In the genomic region with DNA sequence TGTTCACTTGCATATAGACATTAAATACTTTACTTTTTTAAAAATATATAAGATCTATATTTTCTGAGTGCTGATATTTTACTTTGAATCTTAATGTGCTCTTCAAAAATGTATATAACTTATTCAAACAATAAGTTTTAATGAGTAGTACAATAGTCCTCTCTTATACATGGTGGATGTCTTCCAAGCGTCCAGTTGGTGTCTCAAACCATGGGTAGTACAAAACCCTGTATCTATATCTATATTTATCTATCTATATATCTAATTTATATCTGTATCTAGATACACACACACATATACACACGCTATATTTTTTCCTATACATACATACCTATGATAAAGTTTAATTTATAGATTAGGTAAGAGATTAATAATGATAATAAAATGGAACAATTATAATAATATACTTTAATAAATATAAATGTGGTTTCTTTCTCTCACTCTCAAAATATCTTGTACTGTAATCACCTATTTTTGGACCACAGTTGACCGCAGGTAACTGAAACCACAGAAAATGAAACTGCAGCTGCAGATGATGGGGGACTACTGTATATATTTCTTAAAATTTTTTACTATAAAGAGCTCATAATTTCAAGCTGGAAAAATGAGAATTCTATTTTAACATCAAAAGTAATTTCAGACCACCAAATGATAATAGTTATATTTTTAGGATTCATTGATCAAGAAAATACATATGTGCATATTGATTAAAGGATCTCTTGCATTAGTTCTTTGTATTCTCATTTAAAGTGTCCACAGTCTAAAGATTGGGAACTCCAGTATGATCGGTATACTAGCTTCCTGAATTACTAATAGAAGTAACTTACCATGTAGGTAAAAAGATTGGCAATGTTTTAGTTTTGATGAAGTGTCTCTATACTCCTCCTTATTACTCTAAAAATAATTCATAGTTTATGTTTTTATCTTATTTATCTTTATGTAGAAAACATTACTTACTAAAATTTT, we compare ENCODE assay signal across 14 cellular contexts.
DNase-seq lines count a peak whose midpoint lies in the region; ATAC-seq and TF ChIP-seq lines count a peak whose summit lies in the region.
"Had no signal": no experiment of that assay in that cellular context is flagged by ENCODE, and none has a peak within 500 bp of the region (broad histone marks: within the 10 kb centered on the region; RNA-seq: fewer than 3 reads in every experiment).

No MANE protein-coding gene starts in this region.

- H3K4me3 Mint-ChIP-seq in memory B cell (no peak overlapping the region), T-helper 17 cell (no peak overlapping the region)
- H3K4me3 Mint-ChIP-seq: natural killer cell treated with Interleukin-12 subunit alpha and Interleukin-12 subunit beta and Interleukin-15 and Interleukin-18, amount 100 ng/mL, for 72 hours had no signal

- no peak for DNase-seq in memory B cell (ENCODE audit: low spot score in 2 of 2)
- no peak for DNase-seq in OCI-M2 (lab: John Stamatoyannopoulos, UW; ENCODE audit: unreplicated experiment)
- no peak for DNase-seq in thyroid gland
- DNase-seq in esophagus squamous epithelium (lab: John Stamatoyannopoulos, UW), result no peak
- no peak for DNase-seq in T-helper 17 cell
- DNase-seq: activated CD8-positive, alpha-beta memory T cell treated with anti-CD3 and anti-CD28 coated beads for 24 hours; aorta; DND-41; NCI-H187; SJCRH30 had no signal

- H3K36me3 ChIP-seq in thyroid gland (no peaks in the 10 kb centered on the region), esophagus squamous epithelium (peaks cover 0 to 10% (median 0%) of the 10 kb centered on the region in 3 donors)
- H3K36me3 ChIP-seq: SJCRH30 had no signal

- 96% methylated on average over 4 of the region's 4 CpGs for WGBS in thyroid gland, 2 donors
- 80 to 84% methylated on average over 4 of the region's 4 CpGs for WGBS in esophagus squamous epithelium, 2 donors

- H3K27me3 Mint-ChIP-seq in memory B cell (no peaks in the 10 kb centered on the region), T-helper 17 cell (no peaks in the 10 kb centered on the region)
- H3K27me3 Mint-ChIP-seq: natural killer cell treated with Interleukin-12 subunit alpha and Interleukin-12 subunit beta and Interleukin-15 and Interleukin-18, amount 100 ng/mL, for 72 hours had no signal

- H3K27ac ChIP-seq in thyroid gland (no peak overlapping the region), esophagus squamous epithelium (no peak overlapping the region)
- H3K27ac ChIP-seq: SJCRH30 had no signal

- H3K36me3 Mint-ChIP-seq in memory B cell, result peaks cover 8% of the 10 kb centered on the region
- H3K36me3 Mint-ChIP-seq in T-helper 17 cell (ENCODE audit: low read depth), result no peaks in the 10 kb centered on the region
- H3K36me3 Mint-ChIP-seq: natural killer cell treated with Interleukin-12 subunit alpha and Interleukin-12 subunit beta and Interleukin-15 and Interleukin-18, amount 100 ng/mL, for 72 hours had no signal

- TF ChIP-seq POLR2A in thyroid gland (IDR thresholded peaks at IDR 0.05) (no peak), esophagus squamous epithelium (IDR thresholded peaks at IDR 0.05) (no peak)

- no peaks in the 10 kb centered on the region for H3K27me3 ChIP-seq in thyroid gland
- H3K27me3 ChIP-seq in esophagus squamous epithelium, result no peaks in the 10 kb centered on the region
- H3K27me3 ChIP-seq: SJCRH30 had no signal

- TF ChIP-seq CTCF in thyroid gland (IDR thresholded peaks at IDR 0.05) (no peak), esophagus squamous epithelium (IDR thresholded peaks at IDR 0.05) (no peak)

- peaks cover 2% of the 10 kb centered on the region for H3K9me3 Mint-ChIP-seq in memory B cell
- H3K9me3 Mint-ChIP-seq: natural killer cell treated with Interleukin-12 subunit alpha and Interleukin-12 subunit beta and Interleukin-15 and Interleukin-18, amount 100 ng/mL, for 72 hours had no signal

- H3K27ac Mint-ChIP-seq in memory B cell (no peak overlapping the region), T-helper 17 cell (no peak overlapping the region)
- H3K27ac Mint-ChIP-seq: natural killer cell treated with Interleukin-12 subunit alpha and Interleukin-12 subunit beta and Interleukin-15 and Interleukin-18, amount 100 ng/mL, for 72 hours had no signal

- ATAC-seq in GM19023 (IDR thresholded peaks at IDR 0.05; ENCODE audit: unreplicated experiment) (peak; percentile 91), HG02571 (IDR thresholded peaks at IDR 0.05; ENCODE audit: unreplicated experiment) (peak; percentile 96), HG03378 (IDR thresholded peaks at IDR 0.05; ENCODE audit: unreplicated experiment) (peak; percentile 96), memory B cell (ENCODE audit: low read depth) (peak; percentile 53), T-helper 17 cell (no peak)
- ATAC-seq: natural killer cell treated with Interleukin-12 subunit alpha and Interleukin-12 subunit beta and Interleukin-15 and Interleukin-18, amount 100 ng/mL, for 72 hours had no signal

- H3K4me1 ChIP-seq in thyroid gland, result no peaks in the 10 kb centered on the region
- H3K4me1 ChIP-seq in esophagus squamous epithelium, result no peaks in the 10 kb centered on the region

- no peak overlapping the region for H3K4me3 ChIP-seq in thyroid gland (replicated peaks in 1 of 3)
- H3K4me3 ChIP-seq in esophagus squamous epithelium, result no peak overlapping the region
- H3K4me3 ChIP-seq: SJCRH30 had no signal

- H3K9me3 ChIP-seq in thyroid gland, result no peaks in the 10 kb centered on the region
- H3K9me3 ChIP-seq in esophagus squamous epithelium, result no peaks in the 10 kb centered on the region
- H3K9me3 ChIP-seq in T-helper 17 cell (ENCODE audit: control insufficient read depth, low read length, poor library complexity, severe bottlenecking), result no peaks in the 10 kb centered on the region
- H3K9me3 ChIP-seq: SJCRH30 had no signal

- H3K4me1 Mint-ChIP-seq in memory B cell (peaks cover 8% of the 10 kb centered on the region), T-helper 17 cell (peaks cover 3% of the 10 kb centered on the region)

- intact Hi-C loops in thyroid gland (cut with DNase I), result no loop called here
- intact Hi-C loops in esophagus squamous epithelium (cut with DNase I), result no loop called here
